In the genomic region with DNA sequence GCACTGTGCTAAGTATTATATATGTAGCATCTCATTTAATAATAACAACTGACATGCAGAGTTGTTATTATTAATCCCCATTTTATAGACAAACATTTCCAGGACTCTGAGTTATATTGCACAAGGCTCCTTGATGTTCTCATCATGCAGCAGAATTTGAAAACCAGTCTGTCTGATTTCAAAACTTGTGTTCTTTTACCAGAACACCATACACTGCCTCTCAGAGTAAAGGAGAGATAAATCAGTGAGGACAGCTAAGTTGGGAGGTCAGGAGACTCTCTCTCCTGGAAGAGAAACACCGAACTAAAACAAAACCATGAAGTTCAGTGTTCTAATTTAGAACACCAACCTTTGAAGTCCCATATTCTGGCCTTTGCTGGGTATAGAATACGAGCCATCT, we compare ENCODE assay signal across 25 cellular contexts.
"Had no signal": no experiment of that assay in that cellular context is flagged by ENCODE, and none has a peak within 500 bp of the region (broad histone marks: within the 10 kb centered on the region; RNA-seq: fewer than 3 reads in every experiment).

No MANE protein-coding gene starts in this region.

- FAIRE-seq: kidney, pancreas had no signal

- H3K27me3 ChIP-seq: body of pancreas, gastrocnemius medialis, right atrium auricular region, upper lobe of left lung had no signal

- H3K4me1 ChIP-seq: body of pancreas, pancreas had no signal

- H3K4me3 ChIP-seq: body of pancreas, gastrocnemius medialis, pancreas, right atrium auricular region, thoracic aorta, upper lobe of left lung had no signal

- DNase-seq: activated B cell treated with CpG ODN at 0.5 μM for 24 hours; activated CD4-positive, alpha-beta T cell treated with anti-CD3 and anti-CD28 coated beads, Interleukin-2, amount 50 U/mL, for 1 hour; activated CD8-positive, alpha-beta T cell treated with anti-CD3 and anti-CD28 coated beads for 36 hours; activated naive CD8-positive, alpha-beta T cell treated with anti-CD3 and anti-CD28 coated beads, Interleukin-2, amount 50 U/mL, for 24 hours; activated T-cell treated with anti-CD3 and anti-CD28 coated beads, Interleukin-2, amount 50 U/mL, for 48 hours; anterior cingulate cortex; body of pancreas; cerebellar nuclear complex; cortex of kidney; effector memory CD8-positive, alpha-beta T cell; erythroblast; gastrocnemius medialis; hippocampal formation; kidney; left colon; mammary epithelial cell; midbrain; naive thymus-derived CD4-positive, alpha-beta T cell; pancreas; stimulated activated CD4-positive, alpha-beta T cell treated with anti-CD3 and anti-CD28 coated beads, Interleukin-2, amount 100 ng/mL, for 48 hours; stimulated activated naive CD8-positive, alpha-beta T cell treated with anti-CD3 and anti-CD28 coated beads, Interleukin-15, Interleukin-2, amounts not matched to agents 100 U/mL and 50 U/mL, for 24 hours; T-cell; upper lobe of left lung had no signal

- H3K9me3 ChIP-seq: body of pancreas, gastrocnemius medialis, pancreas, right atrium auricular region, thoracic aorta, upper lobe of left lung had no signal

- H3K36me3 ChIP-seq: gastrocnemius medialis, pancreas, right atrium auricular region, thoracic aorta, upper lobe of left lung had no signal

- H3K27ac ChIP-seq: body of pancreas, pancreas, right atrium auricular region, thoracic aorta, upper lobe of left lung had no signal
